In the genomic region with DNA sequence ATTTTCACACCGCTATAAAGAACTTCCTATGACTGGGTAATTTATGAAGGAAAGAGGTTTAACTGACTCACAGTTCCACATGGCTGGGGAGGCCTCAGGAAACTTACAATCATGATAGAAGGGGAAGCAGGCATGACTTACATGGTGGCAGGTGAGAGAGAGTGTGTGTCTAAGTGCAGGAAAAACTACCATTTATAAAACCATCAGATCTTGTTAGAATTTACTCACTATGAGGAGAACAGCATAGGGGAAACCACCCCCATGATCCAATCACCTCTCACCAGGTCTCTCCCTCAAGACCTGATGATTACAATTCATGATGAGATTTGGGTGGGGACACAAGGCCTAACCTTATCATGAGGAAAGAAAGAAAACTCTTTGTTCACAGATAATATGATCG, we compare ENCODE assay signal across 15 cellular contexts.
A peak's percentile ranks its signal among the peaks of the same experiment; 100 is the strongest.
DNase-seq lines count a peak whose midpoint lies in the region; ATAC-seq and TF ChIP-seq lines count a peak whose summit lies in the region.
"Had no signal": no experiment of that assay in that cellular context is flagged by ENCODE, and none has a peak within 500 bp of the region (broad histone marks: within the 10 kb centered on the region; RNA-seq: fewer than 3 reads in every experiment).

No MANE protein-coding gene starts in this region.

- TF ChIP-seq CTCF in OCI-LY7 (conservative IDR thresholded peaks at IDR 0.05; ENCODE audit: low read length) = no peak

- POLR2A ChIA-PET in activated CD4-positive, alpha-beta T cell treated with anti-CD3 and anti-CD28 coated beads for 36 hours (lab: Charles Lee) = no interaction called here
- POLR2A ChIA-PET in OCI-LY7 (lab: Charles Lee) = interaction anchor here (0.6 to 1.2 kb wide), 2 partner anchors 8 to 69 kb away, joined by 3 to 5 read pairs; no protein-coding TSS in a partner anchor

- no peak overlapping the region for H3K9ac ChIP-seq in mesenchymal stem cell (ENCODE audit: low read length)

- H4K91ac ChIP-seq in mesenchymal stem cell (ENCODE audit: low read length) = no peak overlapping the region

- no peak overlapping the region for H2BK12ac ChIP-seq in mesenchymal stem cell (ENCODE audit: low read length in 2 of 2)

- H3K4me3 Mint-ChIP-seq in activated CD4-positive, alpha-beta T cell treated with anti-CD3 and anti-CD28 coated beads for 36 hours = no peak overlapping the region
- no peak overlapping the region for H3K4me3 Mint-ChIP-seq in CD4-positive, CD25-positive, alpha-beta regulatory T cell
- H3K4me3 Mint-ChIP-seq: CD14-positive monocyte; CD8-positive, alpha-beta memory T cell; GM23338 had no signal

- WGBS in mesenchymal stem cell = 67% methylated on average over 1 of the region's 2 CpGs

- H3K27ac Mint-ChIP-seq in activated CD4-positive, alpha-beta T cell treated with anti-CD3 and anti-CD28 coated beads for 36 hours = no peak overlapping the region
- H3K27ac Mint-ChIP-seq in CD4-positive, CD25-positive, alpha-beta regulatory T cell = peak overlapping the region in 2 of 3 donors; percentile 1 to 31
- H3K27ac Mint-ChIP-seq: CD14-positive monocyte, GM23338 had no signal

- intact Hi-C loops in activated CD4-positive, alpha-beta T cell treated with anti-CD3 and anti-CD28 coated beads for 36 hours (cut with DNase I, micrococcal nuclease) = no loop called here
- intact Hi-C loops in OCI-LY7 (cut with micrococcal nuclease; ENCODE audit: unreplicated experiment) = loop anchor here (5.0 kb wide), 1 partner anchor 349 kb away; no protein-coding TSS in a partner anchor

- peaks cover 15% of the 10 kb centered on the region for H3K4me1 Mint-ChIP-seq in activated CD4-positive, alpha-beta T cell treated with anti-CD3 and anti-CD28 coated beads for 36 hours
- peaks cover 0 to 19% (median 10%) of the 10 kb centered on the region in 4 donors for H3K4me1 Mint-ChIP-seq in CD4-positive, CD25-positive, alpha-beta regulatory T cell

- no peaks in the 10 kb centered on the region for H3K9me2 ChIP-seq in OCI-LY7 (ENCODE audit: insufficient read depth, low read length)

- no peak overlapping the region for H3K14ac ChIP-seq in mesenchymal stem cell (ENCODE audit: low read length in 2 of 2)

- H4K20me1 ChIP-seq in OCI-LY7 (ENCODE audit: insufficient read depth, low read length) = no peaks in the 10 kb centered on the region

- no peaks in the 10 kb centered on the region for H3K9me3 ChIP-seq in CD4-positive, CD25-positive, alpha-beta regulatory T cell (ENCODE audit: control insufficient read depth in 2 of 2, low read length in 2 of 2)
- H3K9me3 ChIP-seq in OCI-LY7 (ENCODE audit: low read length) (peaks cover 27% of the 10 kb centered on the region; the same call in 1 of the 2 replicates), mesenchymal stem cell (ENCODE audit: control insufficient read depth, low read length) (no peaks in the 10 kb centered on the region)

- no peak overlapping the region for H3K4me3 ChIP-seq in CD4-positive, CD25-positive, alpha-beta regulatory T cell (ENCODE audit: low read depth, low read length)
- H3K4me3 ChIP-seq in OCI-LY7 (ENCODE audit: low read depth, low read length, poor library complexity, severe bottlenecking) = no peak overlapping the region
- H3K4me3 ChIP-seq in mesenchymal stem cell (ENCODE audit: insufficient read depth in 1 of 2, low read depth in 1 of 2, low read length in 2 of 2) = no peak overlapping the region
- H3K4me3 ChIP-seq: GM12878, GM23338 had no signal

- H3K18ac ChIP-seq in mesenchymal stem cell (ENCODE audit: low read depth in 1 of 2, low read length in 2 of 2) = no peak overlapping the region

- H2BK5ac ChIP-seq in mesenchymal stem cell (ENCODE audit: low read depth, low read length, poor library complexity, severe bottlenecking) = no peak overlapping the region

- DNase-seq in activated CD4-positive, alpha-beta T cell treated with anti-CD3 and anti-CD28 coated beads for 36 hours = no peak
- no peak for DNase-seq in activated CD4-positive, alpha-beta T cell treated with anti-CD3 and anti-CD28 coated beads, Interleukin-2, amount 50 U/mL, for 48 hours
- no peak for DNase-seq in CD4-positive, CD25-positive, alpha-beta regulatory T cell
- DNase-seq in OCI-LY7 (ENCODE audit: low spot score) (no peak), mesenchymal stem cell (no peak), occipital lobe (lab: John Stamatoyannopoulos, UW) (no peak)
- DNase-seq: CD8-positive, alpha-beta memory T cell; DMS53; H7 had no signal

- CTCF ChIA-PET in activated CD4-positive, alpha-beta T cell treated with anti-CD3 and anti-CD28 coated beads for 36 hours (lab: Charles Lee) = interaction anchor here (0.7 kb wide), 1 partner anchor 74 kb away, joined by 3 read pairs; no protein-coding TSS in a partner anchor
- CTCF ChIA-PET in OCI-LY7 (lab: Charles Lee; ENCODE audit: unreplicated experiment) = no interaction called here

- H2AFZ ChIP-seq in OCI-LY7 (ENCODE audit: low read length) (no peak overlapping the region), mesenchymal stem cell (ENCODE audit: low read depth, low read length) (no peak overlapping the region)
- H2AFZ ChIP-seq: GM23338 had no signal

- H2BK15ac ChIP-seq in mesenchymal stem cell (ENCODE audit: low read depth, poor library complexity, severe bottlenecking) = no peak overlapping the region

- peaks cover under 1% of the 10 kb centered on the region for H3K79me1 ChIP-seq in mesenchymal stem cell (replicated peaks; ENCODE audit: low read length, poor library complexity, severe bottlenecking)

- peaks cover 2% of the 10 kb centered on the region for H3K36me3 ChIP-seq in CD4-positive, CD25-positive, alpha-beta regulatory T cell (ENCODE audit: control insufficient read depth, insufficient read depth, low read length)
- H3K36me3 ChIP-seq in OCI-LY7 (ENCODE audit: insufficient read depth, low read length) (peaks cover 35% of the 10 kb centered on the region), mesenchymal stem cell (ENCODE audit: control insufficient read depth in 1 of 2, insufficient read depth in 2 of 2, low read depth in 1 of 2, low read length in 2 of 2) (no peaks in the 10 kb centered on the region)

- no peak overlapping the region for H2AK5ac ChIP-seq in mesenchymal stem cell (ENCODE audit: low read length, severe bottlenecking)

- H2BK120ac ChIP-seq in mesenchymal stem cell (ENCODE audit: low read depth, low read length) = no peak overlapping the region

- no peak overlapping the region for H3K23ac ChIP-seq in mesenchymal stem cell (ENCODE audit: low read length in 2 of 2)

- ATAC-seq in activated CD4-positive, alpha-beta T cell treated with anti-CD3 and anti-CD28 coated beads for 36 hours = peak; percentile 55
- ATAC-seq in CD4-positive, CD25-positive, alpha-beta regulatory T cell (ENCODE audit: low read depth in 2 of 2) = no peak
- ATAC-seq in GM21447 (IDR thresholded peaks at IDR 0.05; ENCODE audit: unreplicated experiment) (no peak), HG03520 (IDR thresholded peaks at IDR 0.05; ENCODE audit: unreplicated experiment) (no peak)
- ATAC-seq: GM12878, GM23338 had no signal

- H3K27ac ChIP-seq in CD4-positive, CD25-positive, alpha-beta regulatory T cell (ENCODE audit: insufficient read depth, low read length, poor library complexity, severe bottlenecking) = no peak overlapping the region
- H3K27ac ChIP-seq in OCI-LY7 (ENCODE audit: low read depth, low read length, poor library complexity, severe bottlenecking) = peak overlapping the region; percentile 100
- H3K27ac ChIP-seq in mesenchymal stem cell (ENCODE audit: low read length, poor library complexity, severe bottlenecking) = peak overlapping the region; percentile 68
- H3K27ac ChIP-seq: 22Rv1 had no signal

- no TSS peak for BruUV-seq in OCI-LY7 (replicated peaks; lab: Mats Ljungman, UMichigan)

- H3K27me3 Mint-ChIP-seq in activated CD4-positive, alpha-beta T cell treated with anti-CD3 and anti-CD28 coated beads for 36 hours = no peaks in the 10 kb centered on the region
- H3K27me3 Mint-ChIP-seq in CD4-positive, CD25-positive, alpha-beta regulatory T cell = peaks cover 5% of the 10 kb centered on the region
- H3K27me3 Mint-ChIP-seq: CD8-positive, alpha-beta memory T cell had no signal

- H3K36me3 Mint-ChIP-seq in activated CD4-positive, alpha-beta T cell treated with anti-CD3 and anti-CD28 coated beads for 36 hours (ENCODE audit: low read depth) = peaks cover 26% of the 10 kb centered on the region
- peaks cover 32% of the 10 kb centered on the region for H3K36me3 Mint-ChIP-seq in CD4-positive, CD25-positive, alpha-beta regulatory T cell

- H3K9me3 Mint-ChIP-seq in activated CD4-positive, alpha-beta T cell treated with anti-CD3 and anti-CD28 coated beads for 36 hours (ENCODE audit: low read depth) = peaks cover 6% of the 10 kb centered on the region
- peaks cover 0 to 12% (median 2%) of the 10 kb centered on the region in 7 donors for H3K9me3 Mint-ChIP-seq in CD4-positive, CD25-positive, alpha-beta regulatory T cell

- no peaks in the 10 kb centered on the region for H3K4me1 ChIP-seq in CD4-positive, CD25-positive, alpha-beta regulatory T cell (ENCODE audit: control insufficient read depth, insufficient read depth, low read length, poor library complexity, severe bottlenecking)
- H3K4me1 ChIP-seq in OCI-LY7 (ENCODE audit: insufficient read depth, low read length, poor library complexity, severe bottlenecking) (peaks cover 74% of the 10 kb centered on the region), mesenchymal stem cell (ENCODE audit: control insufficient read depth, insufficient read depth, low read depth, low read length) (peaks cover 2% of the 10 kb centered on the region)

- H3K79me2 ChIP-seq in OCI-LY7 (ENCODE audit: insufficient read depth, low read depth, low read length) = no peaks in the 10 kb centered on the region

- no peak overlapping the region for H4K8ac ChIP-seq in mesenchymal stem cell (ENCODE audit: low read length)

- H3K27me3 ChIP-seq in CD4-positive, CD25-positive, alpha-beta regulatory T cell (ENCODE audit: control insufficient read depth, insufficient read depth, low read length) = no peaks in the 10 kb centered on the region
- no peaks in the 10 kb centered on the region for H3K27me3 ChIP-seq in mesenchymal stem cell (ENCODE audit: control insufficient read depth in 1 of 2, insufficient read depth in 1 of 2, low read length in 2 of 2)

- no peak overlapping the region for H3K4ac ChIP-seq in mesenchymal stem cell (ENCODE audit: low read depth in 1 of 2, low read length in 2 of 2)

- no peak overlapping the region for H3K4me2 ChIP-seq in OCI-LY7 (ENCODE audit: low read length)
- H3K4me2 ChIP-seq in mesenchymal stem cell (ENCODE audit: low read length, poor library complexity, severe bottlenecking) = no peak overlapping the region
- H3K4me2 ChIP-seq: GM23338 had no signal
